Comparison of ENCODE assay signal across 27 cellular contexts in genomic region chr12:103973909-103974308, GRCh38.
"Had no signal": no experiment of that assay in that cellular context is flagged by ENCODE, and none has a peak within 500 bp of the region (broad histone marks: within the 10 kb centered on the region; RNA-seq: fewer than 3 reads in every experiment).

No MANE protein-coding gene starts in this region.

- H3K4me2 ChIP-seq: hepatocyte, smooth muscle cell had no signal

- H3K4me3 ChIP-seq: breast epithelium, dorsolateral prefrontal cortex, gastroesophageal sphincter, hepatocyte, left ventricle myocardium inferior, lung, pancreas, right atrium auricular region, smooth muscle cell, suprapubic skin, tibial artery had no signal

- ATAC-seq: activated CD4-positive, CD25-positive, alpha-beta regulatory T cell treated with anti-CD3 and anti-CD28 coated beads, Interleukin-2, amount 50 U/mL, for 24 hours; activated naive CD8-positive, alpha-beta T cell treated with anti-CD3 and anti-CD28 coated beads, Interleukin-2, amount 50 U/mL, for 24 hours; gastroesophageal sphincter; pancreas; stimulated activated naive B cell treated with anti-CD40 and anti-IgM and Interleukin-4, amounts not matched to agents 10 μg/mL and 1 μg/mL and 100 μg/mL, for 72 hours; T-helper 17 cell had no signal

- H3K9me3 ChIP-seq: breast epithelium, gastroesophageal sphincter, left ventricle myocardium inferior, pancreas, right atrium auricular region, suprapubic skin, tibial artery had no signal

- H3K36me3 ChIP-seq: breast epithelium had no signal

- H3K27ac ChIP-seq: breast epithelium, dorsolateral prefrontal cortex, gastroesophageal sphincter, hepatocyte, left ventricle myocardium inferior, pancreas, right atrium auricular region, suprapubic skin, tibial artery, WERI-Rb-1 had no signal

- H2AFZ ChIP-seq: hepatocyte had no signal

- H3K27me3 ChIP-seq: breast epithelium, dorsolateral prefrontal cortex, gastroesophageal sphincter, hepatocyte, pancreas, right atrium auricular region, suprapubic skin, tibial artery had no signal

- H3K4me1 ChIP-seq: breast epithelium had no signal

- DNase-seq: activated CD4-positive, alpha-beta T cell treated with anti-CD3 and anti-CD28 coated beads for 48 hours; activated CD4-positive, alpha-beta T cell treated with anti-CD3 and anti-CD28 coated beads, Interleukin-2, amount 50 U/mL, for 48 hours; activated CD8-positive, alpha-beta memory T cell treated with anti-CD3 and anti-CD28 coated beads for 24 hours; activated gamma-delta T cell; activated naive CD4-positive, alpha-beta T cell treated with anti-CD3 and anti-CD28 coated beads, Interleukin-2, amount 50 U/mL, for 16 hours; activated naive CD8-positive, alpha-beta T cell treated with anti-CD3 and anti-CD28 coated beads, Interleukin-2, amount 50 U/mL, for 24 hours; amygdala; central memory CD4-positive, alpha-beta T cell; dorsolateral prefrontal cortex; effector memory CD4-positive, alpha-beta T cell; islet precursor cell; left ventricle myocardium inferior; pancreas; stimulated activated CD4-positive, alpha-beta T cell treated with anti-CD3 and anti-CD28 coated beads, Interleukin-1b, Interleukin-23, amount 100 ng/mL, for 48 hours; stimulated activated naive B cell treated with anti-CD40 and anti-IgM and Interleukin-4, amounts not matched to agents 10 μg/mL and 1 μg/mL and 100 μg/mL, for 72 hours; T-helper 17 cell; T1000; tibial artery had no signal
